Comparison of ENCODE assay signal across 9 cellular contexts in the genomic region with DNA sequence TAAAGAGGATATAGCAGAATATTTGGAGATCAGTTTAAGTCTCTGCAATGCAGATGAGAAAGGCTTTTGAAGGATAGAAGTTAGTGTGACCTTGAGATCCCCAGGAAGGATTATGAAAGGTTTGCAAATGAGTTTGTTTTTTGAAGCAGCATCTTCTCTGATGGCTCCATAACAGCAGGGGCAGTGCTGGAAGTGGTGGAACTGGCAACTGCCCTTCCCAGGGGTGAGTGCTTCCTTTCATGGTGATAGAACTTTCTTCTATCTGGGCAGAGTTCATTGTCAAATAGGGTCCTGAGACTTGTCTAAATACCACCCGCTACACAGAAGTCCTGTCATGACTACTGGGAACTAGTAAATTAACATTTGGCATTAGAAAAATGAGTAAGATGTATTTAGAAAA.
"Had no signal": no experiment of that assay in that cellular context is flagged by ENCODE, and none has a peak within 500 bp of the region (broad histone marks: within the 10 kb centered on the region; RNA-seq: fewer than 3 reads in every experiment).

No MANE protein-coding gene starts in this region.

- H3K4me3 ChIP-seq: HAP-1 had no signal

- H3K4me1 Mint-ChIP-seq: IgD-negative memory B cell had no signal

- H3K4me2 ChIP-seq: KMS-11 had no signal

- H3K27me3 Mint-ChIP-seq: IgD-negative memory B cell had no signal

- H3K27ac ChIP-seq: KMS-11 had no signal

- DNase-seq: GOT3, H7, HFFc6, KBM-7 had no signal

- H3K4me3 Mint-ChIP-seq: HFFc6, IgD-negative memory B cell had no signal

- ATAC-seq: HCT116, HepG2 had no signal

- H3K36me3 Mint-ChIP-seq: IgD-negative memory B cell had no signal

- H3K36me3 ChIP-seq: HAP-1 had no signal

- H3K9ac ChIP-seq: KMS-11 had no signal

- H3K27ac Mint-ChIP-seq: HFFc6, IgD-negative memory B cell had no signal

- H3K4me1 ChIP-seq: HAP-1 had no signal

- H3K9me3 ChIP-seq: HAP-1 had no signal
